Comparison of ENCODE assay signal across 1 cellular context in genomic region chr13:76972430-76972829, GRCh38.
TF ChIP-seq lines count a peak whose summit lies in the region.

No MANE protein-coding gene starts in this region.

TF ChIP-seq in K562, 482 proteins besides CTCF, POLR2A, EP300 and RAD21:
- TF ChIP-seq SPI1 (IDR thresholded peaks at IDR 0.05; ENCODE audit: borderline replicate concordance, low read depth, low read length) (no peak), MTA2 (IDR thresholded peaks at IDR 0.05; ENCODE audit: low read depth) (no peak), ZNF551 (CRISPR knock-in tag; IDR thresholded peaks at IDR 0.05) (no peak), ASH1L (IDR thresholded peaks at IDR 0.05; ENCODE audit: borderline replicate concordance, low read depth, partially characterized antibody) (no peak), CHD7 (IDR thresholded peaks at IDR 0.05; ENCODE audit: low read depth, low read length) (no peak), ZBTB5 (IDR thresholded peaks at IDR 0.05) (no peak), ZBTB9 (CRISPR knock-in tag; IDR thresholded peaks at IDR 0.05) (no peak), GATAD2A (IDR thresholded peaks at IDR 0.05) (no peak)
- TF ChIP-seq, protein P1, sequence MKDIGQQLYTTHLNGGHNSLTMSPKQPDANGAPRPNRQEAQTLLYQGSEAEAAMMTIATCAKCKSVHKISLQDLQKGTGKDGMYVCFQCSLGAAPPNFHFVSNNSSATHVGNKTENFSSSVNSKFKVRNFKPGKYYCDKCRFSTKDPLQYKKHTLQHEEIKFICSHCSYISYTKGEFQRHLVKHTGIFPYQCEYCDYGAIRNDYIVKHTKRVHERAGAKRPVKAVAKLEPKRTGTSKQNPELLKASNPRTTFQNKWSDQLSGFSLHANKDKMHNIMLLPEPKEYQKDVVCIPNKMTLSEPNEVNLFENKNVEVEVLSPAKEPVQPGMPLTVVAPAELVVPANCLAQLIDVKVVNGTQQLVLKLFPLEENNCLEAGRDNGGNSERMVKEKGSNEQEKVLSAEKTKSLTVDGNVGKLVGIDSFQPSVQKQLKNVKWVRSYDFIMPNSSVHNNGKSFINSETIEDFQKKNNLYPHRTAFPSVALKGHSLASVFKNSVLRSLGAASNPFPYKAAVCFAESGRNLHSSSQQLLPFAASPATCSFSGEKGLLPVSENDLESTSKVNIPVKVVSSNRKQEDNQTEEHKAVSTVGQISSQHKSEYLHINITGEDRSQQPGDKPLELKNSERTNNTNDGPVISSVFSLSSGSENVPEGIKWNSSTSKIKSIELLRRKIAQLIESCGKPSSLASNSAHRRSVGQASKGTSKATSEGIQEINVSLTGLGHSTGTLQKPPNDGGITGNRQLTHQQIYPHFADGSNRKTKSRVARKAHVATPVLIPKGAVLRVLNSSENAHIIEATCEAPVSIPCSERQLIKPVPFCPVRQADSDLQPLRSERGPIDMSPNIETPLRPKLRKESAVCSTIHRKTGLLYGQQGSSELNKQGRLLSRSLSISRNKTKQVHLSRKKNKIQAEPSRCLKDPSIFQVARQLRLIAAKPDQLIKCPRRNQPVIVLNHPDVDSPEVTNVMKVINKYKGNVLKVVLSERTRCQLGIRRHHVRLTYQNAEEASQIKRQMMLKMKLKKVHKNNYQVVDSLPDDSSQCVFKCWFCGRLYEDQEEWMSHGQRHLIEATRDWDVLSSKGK (CRISPR knock-in tag; IDR thresholded peaks at IDR 0.05) = no peak
- TF ChIP-seq, protein P2, sequence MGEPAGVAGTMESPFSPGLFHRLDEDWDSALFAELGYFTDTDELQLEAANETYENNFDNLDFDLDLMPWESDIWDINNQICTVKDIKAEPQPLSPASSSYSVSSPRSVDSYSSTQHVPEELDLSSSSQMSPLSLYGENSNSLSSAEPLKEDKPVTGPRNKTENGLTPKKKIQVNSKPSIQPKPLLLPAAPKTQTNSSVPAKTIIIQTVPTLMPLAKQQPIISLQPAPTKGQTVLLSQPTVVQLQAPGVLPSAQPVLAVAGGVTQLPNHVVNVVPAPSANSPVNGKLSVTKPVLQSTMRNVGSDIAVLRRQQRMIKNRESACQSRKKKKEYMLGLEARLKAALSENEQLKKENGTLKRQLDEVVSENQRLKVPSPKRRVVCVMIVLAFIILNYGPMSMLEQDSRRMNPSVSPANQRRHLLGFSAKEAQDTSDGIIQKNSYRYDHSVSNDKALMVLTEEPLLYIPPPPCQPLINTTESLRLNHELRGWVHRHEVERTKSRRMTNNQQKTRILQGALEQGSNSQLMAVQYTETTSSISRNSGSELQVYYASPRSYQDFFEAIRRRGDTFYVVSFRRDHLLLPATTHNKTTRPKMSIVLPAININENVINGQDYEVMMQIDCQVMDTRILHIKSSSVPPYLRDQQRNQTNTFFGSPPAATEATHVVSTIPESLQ (CRISPR knock-in tag; IDR thresholded peaks at IDR 0.05) = no peak
